Comparison of ENCODE assay signal across 11 cellular contexts in genomic region chr1:26277719-26278118, GRCh38. TPM values are rescaled to one million over a fixed set of nuclear protein-coding genes. Genes with fewer than 3 reads are reported as not detected.
A peak's percentile ranks its signal among the peaks of the same experiment; 100 is the strongest.
DNase-seq lines count a peak whose midpoint lies in the region; ATAC-seq and TF ChIP-seq lines count a peak whose summit lies in the region.
"Had no signal": no experiment of that assay in that cellular context is flagged by ENCODE, and none has a peak within 500 bp of the region (broad histone marks: within the 10 kb centered on the region; RNA-seq: fewer than 3 reads in every experiment).

No MANE protein-coding gene starts in this region.

- peak overlapping the region; percentile 93 for H3K9ac ChIP-seq in adipocyte (ENCODE audit: low read length)

- H3K4me1 Mint-ChIP-seq in activated T-cell treated with anti-CD3 and anti-CD28 coated beads, Interleukin-2, amount 50 U/mL, for 72 hours (ENCODE audit: low read depth), result peaks cover 83% of the 10 kb centered on the region

- no peaks in the 10 kb centered on the region for H3K27me3 Mint-ChIP-seq in activated T-cell treated with anti-CD3 and anti-CD28 coated beads, Interleukin-2, amount 50 U/mL, for 72 hours (ENCODE audit: low read depth)

- H3K27ac ChIP-seq in lung (ENCODE audit: low read depth in 1 of 2, low read length in 1 of 2), result peak overlapping the region; percentile 63 to 96
- H3K27ac ChIP-seq in tibial nerve, result peak overlapping the region in 3 of 4 donors; percentile 96 to 99 (median 97)
- H3K27ac ChIP-seq in adrenal gland, result no peak overlapping the region

- H3K4me1 ChIP-seq in adipocyte (ENCODE audit: control insufficient read depth, insufficient read depth, low read length) (peaks cover 68% of the 10 kb centered on the region), lung (ENCODE audit: control insufficient read depth in 2 of 2, insufficient read depth in 2 of 2, low read length in 2 of 2) (peaks cover 26 to 33% of the 10 kb centered on the region in 2 donors), tibial nerve (peaks cover 0 to 72% (median 60%) of the 10 kb centered on the region in 4 donors), adrenal gland (replicated peaks in 1 of 2) (peaks cover 14 to 38% of the 10 kb centered on the region in 2 donors)

- H3K36me3 ChIP-seq in adipocyte (ENCODE audit: control insufficient read depth, insufficient read depth, low read length, severe bottlenecking) (peaks cover 4% of the 10 kb centered on the region), lung (ENCODE audit: control insufficient read depth in 2 of 2, insufficient read depth in 2 of 2, low read length in 2 of 2) (peaks cover 0 to 13% of the 10 kb centered on the region in 2 donors), tibial nerve (peaks cover 0 to 10% (median 0%) of the 10 kb centered on the region in 3 donors), adrenal gland (replicated peaks in 1 of 2) (no peaks in the 10 kb centered on the region)

- H3K4me3 ChIP-seq in adipocyte (ENCODE audit: low read length) (peak overlapping the region; percentile 0), lung (no peak overlapping the region), tibial nerve (no peak overlapping the region), adrenal gland (no peak overlapping the region)

- WGBS in lung, 2 donors, result 86 to 92% methylated on average over 1 of the region's 1 CpG
- 75 to 100% methylated on average over 1 of the region's 1 CpG for WGBS in tibial nerve, 2 donors
- 97 to 100% (median 100%) methylated on average over 1 of the region's 1 CpG for WGBS in adrenal gland, 4 donors

- H3K27ac Mint-ChIP-seq in activated T-cell treated with anti-CD3 and anti-CD28 coated beads, Interleukin-2, amount 50 U/mL, for 72 hours, result peak overlapping the region; percentile 92

- POLR2A ChIA-PET in GM10248 (lab: Yijun Ruan, JAX), result no interaction called here

- H3K9me3 ChIP-seq in adipocyte (ENCODE audit: control insufficient read depth, low read length) (no peaks in the 10 kb centered on the region), lung (ENCODE audit: control insufficient read depth in 2 of 2, insufficient read depth in 1 of 2, low read length in 1 of 2) (no peaks in the 10 kb centered on the region), tibial nerve (no peaks in the 10 kb centered on the region), adrenal gland (replicated peaks in 1 of 3) (no peaks in the 10 kb centered on the region)

- no peak for TF ChIP-seq EP300 in tibial nerve (IDR thresholded peaks at IDR 0.05)

- peak overlapping the region in 1 of 2 donors; percentile 41 for H3K4me3 Mint-ChIP-seq in activated T-cell treated with anti-CD3 and anti-CD28 coated beads, Interleukin-2, amount 50 U/mL, for 72 hours

- TF ChIP-seq CTCF in lung (IDR thresholded peaks at IDR 0.05; ENCODE audit: control extremely low read depth, extremely low read depth) (no peak), tibial nerve (IDR thresholded peaks at IDR 0.05) (no peak), GM10248 (IDR thresholded peaks at IDR 0.05; ENCODE audit: control extremely low read depth, extremely low read depth, low read depth, missing control alignments) (no peak), adrenal gland (IDR thresholded peaks at IDR 0.05) (no peak)

- H3K27me3 ChIP-seq in adipocyte (replicated peaks; ENCODE audit: control insufficient read depth, insufficient read depth, low read length) (no peaks in the 10 kb centered on the region), lung (ENCODE audit: control insufficient read depth, insufficient read depth) (no peaks in the 10 kb centered on the region), tibial nerve (no peaks in the 10 kb centered on the region), adrenal gland (no peaks in the 10 kb centered on the region)

- intact Hi-C loops in adrenal gland (cut with DNase I), result no loop called here

- TF ChIP-seq POLR2A in tibial nerve (IDR thresholded peaks at IDR 0.05) (no peak), adrenal gland (IDR thresholded peaks at IDR 0.05) (no peak)

- CTCF ChIA-PET in GM10248 (lab: Yijun Ruan, JAX), result interaction anchor here (0.9 to 21.9 kb wide), 8 partner anchors 8 to 139 kb away, joined by 3 to 690 read pairs (median 29); partner anchors contain the start of genes CD52, CEP85 and UBXN11

- no peaks in the 10 kb centered on the region for H3K9me3 Mint-ChIP-seq in activated T-cell treated with anti-CD3 and anti-CD28 coated beads, Interleukin-2, amount 50 U/mL, for 72 hours

- DNase-seq in activated T-cell treated with anti-CD3 and anti-CD28 coated beads, Interleukin-2, amount 50 U/mL, for 72 hours, result no peak
- no peak for DNase-seq in activated T-cell treated with anti-CD3 and anti-CD28 coated beads, Interleukin-2, amount 50 U/mL, for 1 hour
- DNase-seq in adipocyte (ENCODE audit: low read depth) (no peak), lung (ENCODE audit: low spot score) (no peak), tibial nerve (ENCODE audit: low spot score in 2 of 2) (no peak), GM10248 (ENCODE audit: extremely low spot score) (no peak), adrenal gland (no peak)
- DNase-seq: cortex of kidney, HCEC 1CT, NCI-H510A had no signal

- peaks cover 4 to 17% of the 10 kb centered on the region in 2 donors for H3K36me3 Mint-ChIP-seq in activated T-cell treated with anti-CD3 and anti-CD28 coated beads, Interleukin-2, amount 50 U/mL, for 72 hours (ENCODE audit: insufficient read depth in 2 of 2)

- ATAC-seq in activated T-cell treated with anti-CD3 and anti-CD28 coated beads, Interleukin-2, amount 50 U/mL, for 72 hours (replicated peaks in 1 of 2), result no peak
- no peak for ATAC-seq in lung (ENCODE audit: insufficient read depth, low FRiP score)
- no peak for ATAC-seq in GM21619 (IDR thresholded peaks at IDR 0.05; ENCODE audit: unreplicated experiment)

RNA-seq across cellular contexts. Expression of gene SH3BGRL3, which starts 2.2 kb away (rescaled TPM):
- 100 to 1,000 TPM; 148 to 165 TPM for total RNA-seq in activated T-cell treated with anti-CD3 and anti-CD28 coated beads, Interleukin-2, amount 50 U/mL, for 72 hours
- 100 to 1,000 TPM in 1 of 2 donors, 10 to 100 TPM in 1; 17.2 to 317 TPM for total RNA-seq in lung
- polyA plus RNA-seq in lung, result 100 to 1,000 TPM; 349 to 437 TPM
- 10 to 100 TPM; 49.6 to 97.2 (median 56.0) TPM for total RNA-seq in tibial nerve
- 100 to 1,000 TPM in 3 of 8 donors, 10 to 100 TPM in 5; 34.0 to 123 (median 77.9) TPM for total RNA-seq in adrenal gland
- polyA plus RNA-seq in adrenal gland, result 100 to 1,000 TPM; 178 to 350 (median 321) TPM

RNA-seq across cellular contexts. Expression of gene UBXN11, which starts 28.7 kb away (rescaled TPM):
- 10 to 100 TPM; 19.1 to 19.3 TPM for total RNA-seq in activated T-cell treated with anti-CD3 and anti-CD28 coated beads, Interleukin-2, amount 50 U/mL, for 72 hours
- total RNA-seq in lung (10 to 100 TPM; 20.1 to 82.1 TPM), tibial nerve (10 to 100 TPM; 13.8 to 48.3 (median 19.7) TPM), adrenal gland (10 to 100 TPM in 6 of 8 donors, 1 to 10 TPM in 2; 5.3 to 28.5 (median 13.7) TPM)
- polyA plus RNA-seq in lung (10 to 100 TPM; 43.2 to 66.6 TPM), adrenal gland (100 to 1,000 TPM in 1 of 3 donors, 10 to 100 TPM in 1, 1 to 10 TPM in 1; 5.9 to 154 (median 53.1) TPM)

RNA-seq across cellular contexts. Expression of gene CD52, which starts 40.0 kb away (rescaled TPM):
- 100 to 1,000 TPM; 213 to 245 TPM for total RNA-seq in activated T-cell treated with anti-CD3 and anti-CD28 coated beads, Interleukin-2, amount 50 U/mL, for 72 hours
- 100 to 1,000 TPM in 1 of 2 donors, 1 to 10 TPM in 1; 6.8 to 238 TPM for total RNA-seq in lung
- polyA plus RNA-seq in lung, result 100 to 1,000 TPM; 402 to 600 TPM
- total RNA-seq in tibial nerve, result 1 to 10 TPM in 1 of 4 donors, not detected in 3; 4.8 TPM
- total RNA-seq in adrenal gland, result 1 to 10 TPM in 6 of 8 donors, not detected in 2; 3.8 to 8.9 (median 4.8) TPM
- polyA plus RNA-seq in adrenal gland, result 100 to 1,000 TPM in 1 of 3 donors, 10 to 100 TPM in 2; 13.6 to 239 (median 14.1) TPM

RNA-seq across cellular contexts. Expression of gene CEP85, which starts 43.7 kb away (rescaled TPM):
- total RNA-seq in activated T-cell treated with anti-CD3 and anti-CD28 coated beads, Interleukin-2, amount 50 U/mL, for 72 hours, result 10 to 100 TPM; 30.8 to 34.6 TPM
- total RNA-seq in lung, result 10 to 100 TPM in 1 of 2 donors, 1 to 10 TPM in 1; 9.1 to 10.8 TPM
- 1 to 10 TPM; 5.4 to 6.4 TPM for polyA plus RNA-seq in lung
- total RNA-seq in tibial nerve, result 10 to 100 TPM; 14.9 to 23.7 (median 20.0) TPM
- total RNA-seq in adrenal gland, result 1 to 10 TPM; 2.6 to 8.7 (median 5.8) TPM
- polyA plus RNA-seq in adrenal gland, result 1 to 10 TPM; 2.5 to 6.1 (median 3.1) TPM

Comparison
In these comparisons a context has a peak if more than half of its experiments do, and no peak if none do; other contexts are left out.
1. H3K27ac ChIP-seq: peak in lung (2 of 2) and tibial nerve (3 of 4); none in adrenal gland (0 of 5).